8 cellular contexts compared by ENCODE assay signal in genomic region chr7:43869018-43869897, GRCh38. TPM values are rescaled to one million over a fixed set of nuclear protein-coding genes. Genes with fewer than 3 reads are reported as not detected.
A peak's percentile ranks its signal among the peaks of the same experiment; 100 is the strongest.
DNase-seq lines count a peak whose midpoint lies in the region; ATAC-seq lines count a peak whose summit lies in the region.

MRPS24 (minus strand) TSS chr7:43869517; CDS start chr7:43869495, 22 bp downstream.

- POLR2A ChIA-PET in activated CD8-positive, alpha-beta memory T cell treated with anti-CD3 and anti-CD28 coated beads for 36 hours (lab: Charles Lee) = interaction anchor here (0.6 to 1.3 kb wide), 4 partner anchors 9 to 118 kb away, joined by 3 to 5 read pairs (median 4); partner anchors contain the start of gene UBE2D4

- peak; percentile 82 for ATAC-seq in GM21360 (IDR thresholded peaks at IDR 0.05; ENCODE audit: unreplicated experiment)

- DNase-seq in COLO829 (ENCODE audit: low spot score) (peak; percentile 98), HT1080 (ENCODE audit: low read depth) (peak; percentile 81), NOMO-1 (lab: John Stamatoyannopoulos, UW; ENCODE audit: unreplicated experiment in 2 of 2) (peak; percentile 94 to 96), lung microvascular endothelial cell (ENCODE audit: low read depth in 2 of 2) (peak; percentile 97)
- DNase-seq in effector CD8-positive, alpha-beta T cell (lab: John Stamatoyannopoulos, UW) = peak; percentile 91
- peak; percentile 90 to 92 (median 91) for DNase-seq in stimulated activated CD4-positive, alpha-beta T cell treated with anti-CD3 and anti-CD28 coated beads, TNF-alpha, amount 100 ng/mL, for 4 hours (ENCODE audit: low read depth in 3 of 3)

- CTCF ChIA-PET in activated CD8-positive, alpha-beta memory T cell treated with anti-CD3 and anti-CD28 coated beads for 36 hours (lab: Charles Lee) = interaction anchor here (0.8 to 1.0 kb wide), 2 partner anchors 169 to 286 kb away, joined by 3 to 5 read pairs; partner anchors contain the start of gene STK17A

RNA-seq across cellular contexts. Expression of gene MRPS24, which starts in this region (rescaled TPM):
- total RNA-seq in HT1080 (2014; rRNA removed; shearing (Covaris generic)) = 154 and 174 TPM in 2 replicates
- polyA plus RNA-seq in HT1080 (2015; cell fraction: cytosol; rRNA removed) = 107 and 131 TPM in 2 replicates
- polyA plus RNA-seq in HT1080 (2015; cell fraction: nucleus; rRNA removed) = 42.0 and 53.9 TPM in 2 replicates
- 100 to 1,000 TPM; 131 to 138 TPM for total RNA-seq in activated CD8-positive, alpha-beta memory T cell treated with anti-CD3 and anti-CD28 coated beads for 36 hours
- 49.6 and 61.7 TPM in 2 replicates for total RNA-seq in lung microvascular endothelial cell

Comparison
In these comparisons a context has a peak if more than half of its experiments do, and no peak if none do; other contexts are left out.
1. Peak in every context shown above with its lines: DNase-seq and ATAC-seq.